Comparison of ENCODE assay signal across 8 cellular contexts in genomic region chr19:1651548-1652394, GRCh38. TPM values are rescaled to one million over a fixed set of nuclear protein-coding genes. Genes with fewer than 3 reads are reported as not detected.
DNase-seq lines count a peak whose midpoint lies in the region; ATAC-seq and TF ChIP-seq lines count a peak whose summit lies in the region.

No MANE protein-coding gene starts in this region.

- CTCF ChIA-PET in CD8-positive, alpha-beta T cell (lab: Charles Lee) = interaction anchor here (0.8 to 2.2 kb wide), 7 partner anchors 14 to 106 kb away, joined by 3 to 9 read pairs (median 4); partner anchors contain the start of gene MBD3
- CTCF ChIA-PET in activated CD4-positive, alpha-beta T cell treated with anti-CD3 and anti-CD28 coated beads, Interleukin-2, amount 10 ng/mL, durations not matched to agents 7 days and 5 days (lab: Charles Lee) = interaction anchor here (0.6 to 1.6 kb wide), 4 partner anchors 8 to 137 kb away, joined by 3 to 7 read pairs (median 4); no protein-coding TSS in a partner anchor

- peak overlapping the region; percentile 47 for H3K27ac ChIP-seq in CD8-positive, alpha-beta T cell (ENCODE audit: low read depth, low read length)
- H3K27ac ChIP-seq in HUES48 (ENCODE audit: low read depth, low read length) (peak overlapping the region; percentile 95), mucosa of rectum (ENCODE audit: low read depth in 2 of 2, low read length in 2 of 2) (peak overlapping the region; percentile 42 to 61), tibial nerve (peak overlapping the region; percentile 71 to 90 (median 84))

- ATAC-seq in CD8-positive, alpha-beta T cell = peak; percentile 7
- ATAC-seq in effector memory CD8-positive, alpha-beta T cell (replicated peaks) = peak; percentile 7
- ATAC-seq in GM19452 (IDR thresholded peaks at IDR 0.05; ENCODE audit: unreplicated experiment) (no peak), GM18498 (IDR thresholded peaks at IDR 0.05; ENCODE audit: unreplicated experiment) (no peak)

- H3K9me3 Mint-ChIP-seq in CD8-positive, alpha-beta T cell = no peaks in the 10 kb centered on the region
- no peaks in the 10 kb centered on the region for H3K9me3 Mint-ChIP-seq in activated CD4-positive, alpha-beta T cell treated with anti-CD3 and anti-CD28 coated beads, Interleukin-2, amount 10 ng/mL, durations not matched to agents 7 days and 5 days
- H3K9me3 Mint-ChIP-seq in effector memory CD8-positive, alpha-beta T cell = no peaks in the 10 kb centered on the region

- H3K27ac Mint-ChIP-seq in CD8-positive, alpha-beta T cell = peak overlapping the region; percentile 96
- peak overlapping the region; percentile 80 for H3K27ac Mint-ChIP-seq in activated CD4-positive, alpha-beta T cell treated with anti-CD3 and anti-CD28 coated beads, Interleukin-2, amount 10 ng/mL, durations not matched to agents 7 days and 5 days
- peak overlapping the region; percentile 89 to 96 for H3K27ac Mint-ChIP-seq in effector memory CD8-positive, alpha-beta T cell

- no peak for TF ChIP-seq EP300 in tibial nerve (IDR thresholded peaks at IDR 0.05)

- no peaks in the 10 kb centered on the region for H3K9me3 ChIP-seq in CD8-positive, alpha-beta T cell (ENCODE audit: low read length)
- H3K9me3 ChIP-seq in HUES48 (ENCODE audit: control insufficient read depth, insufficient read depth, low read length) = no peaks in the 10 kb centered on the region
- no peaks in the 10 kb centered on the region for H3K9me3 ChIP-seq in mucosa of rectum (ENCODE audit: control insufficient read depth in 2 of 2, low read length in 2 of 2)
- no peaks in the 10 kb centered on the region for H3K9me3 ChIP-seq in tibial nerve

- peak in 6 of 7 experiments; percentile 31 to 71 (median 50) for DNase-seq in CD8-positive, alpha-beta T cell
- DNase-seq in activated CD4-positive, alpha-beta T cell treated with anti-CD3 and anti-CD28 coated beads, Interleukin-2, amount 10 ng/mL, durations not matched to agents 7 days and 5 days = peak; percentile 42
- DNase-seq in effector memory CD8-positive, alpha-beta T cell = peak; percentile 15 to 41 (median 38)
- peak in 1 of 2 donors; percentile 9 for DNase-seq in tibial nerve (ENCODE audit: low spot score in 2 of 2)

- peak overlapping the region; percentile 88 for H3K4me3 Mint-ChIP-seq in CD8-positive, alpha-beta T cell
- H3K4me3 Mint-ChIP-seq in activated CD4-positive, alpha-beta T cell treated with anti-CD3 and anti-CD28 coated beads, Interleukin-2, amount 10 ng/mL, durations not matched to agents 7 days and 5 days = peak overlapping the region; percentile 74
- H3K4me3 Mint-ChIP-seq in effector memory CD8-positive, alpha-beta T cell = peak overlapping the region; percentile 87 to 89

- peaks cover 10% of the 10 kb centered on the region for H3K36me3 Mint-ChIP-seq in CD8-positive, alpha-beta T cell
- peaks cover 5% of the 10 kb centered on the region for H3K36me3 Mint-ChIP-seq in activated CD4-positive, alpha-beta T cell treated with anti-CD3 and anti-CD28 coated beads, Interleukin-2, amount 10 ng/mL, durations not matched to agents 7 days and 5 days (ENCODE audit: low read depth)
- peaks cover 30% of the 10 kb centered on the region for H3K36me3 Mint-ChIP-seq in effector memory CD8-positive, alpha-beta T cell (ENCODE audit: insufficient read depth)

- no peaks in the 10 kb centered on the region for H3K27me3 ChIP-seq in CD8-positive, alpha-beta T cell (ENCODE audit: insufficient read depth, low read length)
- H3K27me3 ChIP-seq in HUES48 (ENCODE audit: control insufficient read depth, insufficient read depth, low read length) (no peaks in the 10 kb centered on the region), mucosa of rectum (ENCODE audit: control insufficient read depth in 2 of 2, insufficient read depth in 2 of 2, low read length in 2 of 2) (no peaks in the 10 kb centered on the region), tibial nerve (no peaks in the 10 kb centered on the region)

- peak overlapping the region; percentile 90 for H3K9ac ChIP-seq in HUES48 (ENCODE audit: low read depth, low read length)
- peak overlapping the region; percentile 51 to 68 for H3K9ac ChIP-seq in mucosa of rectum (ENCODE audit: low read depth in 1 of 2, low read length in 2 of 2)

- no peak for TF ChIP-seq POLR2A in tibial nerve (IDR thresholded peaks at IDR 0.05)

- peaks cover 12% of the 10 kb centered on the region for H3K4me1 ChIP-seq in CD8-positive, alpha-beta T cell (ENCODE audit: insufficient read depth, low read length)
- H3K4me1 ChIP-seq in HUES48 (ENCODE audit: control insufficient read depth, insufficient read depth, low read length) (peaks cover 5% of the 10 kb centered on the region), mucosa of rectum (ENCODE audit: control insufficient read depth in 2 of 2, insufficient read depth in 2 of 2, low read length in 2 of 2) (peaks cover 0 to 5% of the 10 kb centered on the region in 2 donors), tibial nerve (peaks cover 0 to 45% (median 20%) of the 10 kb centered on the region in 4 donors)

- intact Hi-C loops in CD8-positive, alpha-beta T cell (cut with DNase I, micrococcal nuclease) = loop anchor here (1.0 to 5.0 kb wide), 14 partner anchors 17 to 1536 kb away; partner anchors contain the start of genes MBD3 (in 2 of the 2), PCSK4 (in 2 of the 2), C19orf25 (in 1 of the 2) and DOT1L (in 1 of the 2)

- H3K4me1 Mint-ChIP-seq in CD8-positive, alpha-beta T cell (ENCODE audit: low read depth) = peaks cover 10% of the 10 kb centered on the region
- H3K4me1 Mint-ChIP-seq in activated CD4-positive, alpha-beta T cell treated with anti-CD3 and anti-CD28 coated beads, Interleukin-2, amount 10 ng/mL, durations not matched to agents 7 days and 5 days = peaks cover 22% of the 10 kb centered on the region
- H3K4me1 Mint-ChIP-seq in effector memory CD8-positive, alpha-beta T cell (ENCODE audit: low read depth in 2 of 2) = peaks cover 12 to 19% of the 10 kb centered on the region in 2 donors

- TF ChIP-seq CTCF in CD8-positive, alpha-beta T cell (IDR thresholded peaks at IDR 0.05) = no peak
- TF ChIP-seq CTCF in tibial nerve (IDR thresholded peaks at IDR 0.05) = peak in 1 of 5 experiments; percentile 10

- H3K4me3 ChIP-seq in CD8-positive, alpha-beta T cell (ENCODE audit: low read depth, low read length) = peak overlapping the region; percentile 78
- H3K4me3 ChIP-seq in HUES48 (ENCODE audit: low read depth, low read length) (peak overlapping the region; percentile 87), mucosa of rectum (ENCODE audit: low read length in 2 of 2) (peak overlapping the region; percentile 65 to 72), tibial nerve (peak overlapping the region; percentile 79 to 98 (median 85))

- H3K36me3 ChIP-seq in CD8-positive, alpha-beta T cell (ENCODE audit: insufficient read depth, low read length) = no peaks in the 10 kb centered on the region
- H3K36me3 ChIP-seq in HUES48 (ENCODE audit: control insufficient read depth, insufficient read depth, low read length) = peaks cover 35% of the 10 kb centered on the region
- peaks cover 0 to 2% of the 10 kb centered on the region in 2 donors for H3K36me3 ChIP-seq in mucosa of rectum (ENCODE audit: control insufficient read depth in 2 of 2, insufficient read depth in 2 of 2, low read length in 2 of 2)
- peaks cover 0 to 31% (median 0%) of the 10 kb centered on the region in 3 donors for H3K36me3 ChIP-seq in tibial nerve

- POLR2A ChIA-PET in CD8-positive, alpha-beta T cell (lab: Charles Lee) = interaction anchor here (1.0 to 3.7 kb wide), 5 partner anchors 42 to 383 kb away, joined by 4 to 50 read pairs (median 7); partner anchors contain the start of genes CIRBP, FAM174C, MBD3 and UQCR11
- POLR2A ChIA-PET in activated CD4-positive, alpha-beta T cell treated with anti-CD3 and anti-CD28 coated beads, Interleukin-2, amount 10 ng/mL, durations not matched to agents 7 days and 5 days (lab: Charles Lee) = interaction anchor here (0.7 kb wide), 2 partner anchors 58 to 115 kb away, joined by 3 read pairs; no protein-coding TSS in a partner anchor

- no peaks in the 10 kb centered on the region for H3K27me3 Mint-ChIP-seq in CD8-positive, alpha-beta T cell (ENCODE audit: low read depth)
- H3K27me3 Mint-ChIP-seq in activated CD4-positive, alpha-beta T cell treated with anti-CD3 and anti-CD28 coated beads, Interleukin-2, amount 10 ng/mL, durations not matched to agents 7 days and 5 days = no peaks in the 10 kb centered on the region
- H3K27me3 Mint-ChIP-seq in effector memory CD8-positive, alpha-beta T cell = peaks cover 2 to 4% of the 10 kb centered on the region in 2 donors

- 0 to 2% methylated on average over 6 to 29 of the region's 118 CpGs for WGBS in tibial nerve, 2 donors

RNA-seq across cellular contexts. Expression of gene TCF3, which starts 0.6 kb away (rescaled TPM):
- total RNA-seq in CD8-positive, alpha-beta T cell = 10 to 100 TPM; 67.6 to 69.7 TPM
- 10 to 100 TPM; 84.5 to 85.9 TPM for total RNA-seq in activated CD4-positive, alpha-beta T cell treated with anti-CD3 and anti-CD28 coated beads, Interleukin-2, amount 10 ng/mL, durations not matched to agents 7 days and 5 days
- 100 to 1,000 TPM in 1 of 4 donors, 10 to 100 TPM in 3; 23.4 to 299 (median 37.3) TPM for total RNA-seq in tibial nerve

RNA-seq across cellular contexts. Expression of gene UQCR11, which starts 46.5 kb away (rescaled TPM):
- 10 to 100 TPM; 97.1 to 98.0 TPM for total RNA-seq in CD8-positive, alpha-beta T cell
- 100 to 1,000 TPM; 144 to 184 TPM for total RNA-seq in activated CD4-positive, alpha-beta T cell treated with anti-CD3 and anti-CD28 coated beads, Interleukin-2, amount 10 ng/mL, durations not matched to agents 7 days and 5 days
- 10 to 100 TPM; 58.8 to 95.7 (median 66.0) TPM for total RNA-seq in tibial nerve

RNA-seq across cellular contexts. Expression of gene MBD3, which starts 59.1 kb away (rescaled TPM):
- total RNA-seq in CD8-positive, alpha-beta T cell = 10 to 100 TPM; 31.0 to 37.2 TPM
- 10 to 100 TPM; 76.2 to 93.3 TPM for total RNA-seq in activated CD4-positive, alpha-beta T cell treated with anti-CD3 and anti-CD28 coated beads, Interleukin-2, amount 10 ng/mL, durations not matched to agents 7 days and 5 days
- 100 to 1,000 TPM in 1 of 4 donors, 10 to 100 TPM in 3; 62.9 to 144 (median 91.4) TPM for total RNA-seq in tibial nerve

Comparison
In these comparisons a context has a peak if more than half of its experiments do, and no peak if none do; other contexts are left out.
1. ATAC-seq: peak in CD8-positive, alpha-beta T cell (single experiment) and effector memory CD8-positive, alpha-beta T cell (single experiment); none in GM19452 (single experiment) and GM18498 (single experiment).
2. Peak in every context shown above with its lines, with median percentiles within 50 percentile points of each other: H3K27ac ChIP-seq, H3K4me3 ChIP-seq, H3K27ac Mint-ChIP-seq and H3K4me3 Mint-ChIP-seq.